ENCODE assay signal across 10 cellular contexts in the genomic region with DNA sequence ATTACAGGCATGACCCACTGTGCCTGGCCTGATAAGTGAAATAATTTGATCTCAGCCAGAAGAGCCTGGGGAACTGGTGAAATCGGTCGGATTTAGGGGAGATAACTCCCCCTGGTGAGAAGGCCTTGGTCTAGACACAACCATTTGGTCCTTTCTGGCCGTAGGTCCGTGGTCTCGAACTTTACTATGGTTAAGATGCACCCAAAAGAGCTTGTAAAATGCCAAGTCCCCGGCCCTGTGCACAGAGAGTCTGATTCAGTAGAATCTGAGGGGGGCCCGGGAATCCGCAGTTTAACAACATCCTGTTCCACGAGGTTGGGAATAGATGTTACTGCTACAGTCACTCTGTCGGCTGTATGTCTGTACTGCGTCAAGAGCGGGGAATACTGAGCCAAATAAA.
DNase-seq lines count a peak whose midpoint lies in the region; ATAC-seq and TF ChIP-seq lines count a peak whose summit lies in the region.
"Had no signal": no experiment of that assay in that cellular context is flagged by ENCODE, and none has a peak within 500 bp of the region (broad histone marks: within the 10 kb centered on the region; RNA-seq: fewer than 3 reads in every experiment).

No MANE protein-coding gene starts in this region.

- DNase-seq in heart left ventricle, result peak in 1 of 5 donors; percentile 27
- DNase-seq in left ventricle myocardium superior, result no peak
- DNase-seq in neural progenitor cell (ENCODE audit: low spot score), result no peak
- DNase-seq in uterus, result peak in 1 of 2 donors; percentile 54
- no peak for DNase-seq in NCI-H1436 (lab: John Stamatoyannopoulos, UW)
- DNase-seq: activated CD4-positive, alpha-beta memory T cell treated with anti-CD3 and anti-CD28 coated beads, Interleukin-2, amount 10 ng/mL, durations not matched to agents 7 days and 5 days; NCI-H2029 treated with DMSO at 0.1 percent for 48 hours had no signal

- no peak for TF ChIP-seq POLR2A in heart left ventricle (IDR thresholded peaks at IDR 0.05)
- no peak for TF ChIP-seq POLR2A in uterus (IDR thresholded peaks at IDR 0.05)

- no peaks in the 10 kb centered on the region for H4K20me1 ChIP-seq in neural progenitor cell (ENCODE audit: low read depth)

- ATAC-seq in heart left ventricle (no peak), left ventricle myocardium superior (no peak), HG02588 (IDR thresholded peaks at IDR 0.05; ENCODE audit: unreplicated experiment) (no peak), HG02870 (IDR thresholded peaks at IDR 0.05; ENCODE audit: unreplicated experiment) (no peak)

- peak overlapping the region; percentile 47 to 100 (median 99) for H3K27ac ChIP-seq in heart left ventricle
- H3K27ac ChIP-seq in esophagus (ENCODE audit: low read depth in 2 of 2, low read length in 1 of 2), result peak overlapping the region; percentile 22 to 92
- no peak overlapping the region for H3K27ac ChIP-seq in neural progenitor cell
- H3K27ac ChIP-seq in uterus, result peak overlapping the region; percentile 100

- H3K4me1 Mint-ChIP-seq in neural progenitor cell, result peaks cover 65% of the 10 kb centered on the region

- no peak overlapping the region for H3K9ac ChIP-seq in neural progenitor cell

- H3K79me2 ChIP-seq in neural progenitor cell (ENCODE audit: low read depth), result no peaks in the 10 kb centered on the region

- H3K4me2 ChIP-seq in neural progenitor cell, result no peak overlapping the region

- no peaks in the 10 kb centered on the region for H3K36me3 Mint-ChIP-seq in neural progenitor cell

- H3F3A ChIP-seq in neural progenitor cell (ENCODE audit: low read depth), result peaks cover 35% of the 10 kb centered on the region

- H3K9me3 ChIP-seq in heart left ventricle (peaks cover 0 to 1% (median 0%) of the 10 kb centered on the region in 12 donors), esophagus (ENCODE audit: control insufficient read depth in 2 of 2, insufficient read depth in 1 of 2, low read depth in 1 of 2, low read length in 1 of 2) (peaks cover 0 to under 1% of the 10 kb centered on the region in 2 donors), neural progenitor cell (ENCODE audit: low read depth) (no peaks in the 10 kb centered on the region), uterus (no peaks in the 10 kb centered on the region)

- H3K27ac Mint-ChIP-seq in neural progenitor cell, result peak overlapping the region; percentile 89
- H3K27ac Mint-ChIP-seq: activated CD4-positive, alpha-beta memory T cell treated with anti-CD3 and anti-CD28 coated beads, Interleukin-2, amount 10 ng/mL, durations not matched to agents 7 days and 5 days had no signal

- 47 to 63% (median 54%) methylated on average over 11 to 12 of the region's 12 CpGs for WGBS in heart left ventricle, 4 donors
- 70 to 74% methylated on average over 12 of the region's 12 CpGs for WGBS in esophagus, 2 donors

- H3K36me3 ChIP-seq in heart left ventricle, result no peaks in the 10 kb centered on the region
- no peaks in the 10 kb centered on the region for H3K36me3 ChIP-seq in esophagus (ENCODE audit: control insufficient read depth in 2 of 2, insufficient read depth in 2 of 2, low read length in 1 of 2)
- H3K36me3 ChIP-seq in neural progenitor cell, result no peaks in the 10 kb centered on the region
- no peaks in the 10 kb centered on the region for H3K36me3 ChIP-seq in uterus

- H2AFZ ChIP-seq in neural progenitor cell (replicated peaks), result no peak overlapping the region

- H3K27me3 ChIP-seq in heart left ventricle (no peaks in the 10 kb centered on the region), esophagus (ENCODE audit: control insufficient read depth in 1 of 2, insufficient read depth in 2 of 2, low read length in 2 of 2) (no peaks in the 10 kb centered on the region), neural progenitor cell (peaks cover 29% of the 10 kb centered on the region), uterus (no peaks in the 10 kb centered on the region)

- intact Hi-C loops in heart left ventricle (cut with DNase I), result loop anchor here in 9 of 10 donors (2.0 to 10.0 kb wide), 10 partner anchors 19 to 305 kb away; a partner anchor contains a TSS
- intact Hi-C loops in left ventricle myocardium superior (cut with micrococcal nuclease), result no loop called here
- intact Hi-C loops in uterus (cut with DNase I; ENCODE audit: low total_unique reads), result loop anchor here (5.0 kb wide), 2 partner anchors 78 to 163 kb away; no protein-coding TSS in a partner anchor

- H3K27me3 Mint-ChIP-seq in neural progenitor cell (ENCODE audit: insufficient read depth, low read depth), result peaks cover 8% of the 10 kb centered on the region

- no peaks in the 10 kb centered on the region for H3K9me3 Mint-ChIP-seq in neural progenitor cell
- H3K9me3 Mint-ChIP-seq: activated CD4-positive, alpha-beta memory T cell treated with anti-CD3 and anti-CD28 coated beads, Interleukin-2, amount 10 ng/mL, durations not matched to agents 7 days and 5 days had no signal

- H3K4me1 ChIP-seq in heart left ventricle (peaks cover 8 to 60% (median 42%) of the 10 kb centered on the region in 12 donors), esophagus (ENCODE audit: control insufficient read depth in 2 of 2, insufficient read depth in 2 of 2, low read length in 1 of 2) (peaks cover 4 to 28% of the 10 kb centered on the region in 2 donors), neural progenitor cell (peaks cover 30% of the 10 kb centered on the region), uterus (peaks cover 13 to 16% of the 10 kb centered on the region in 2 donors)

- peak in 1 of 12 donors; percentile 17 for TF ChIP-seq CTCF in heart left ventricle (IDR thresholded peaks at IDR 0.05)
- peak; percentile 6 for TF ChIP-seq CTCF in neural progenitor cell (IDR thresholded peaks at IDR 0.05)
- TF ChIP-seq CTCF in uterus (IDR thresholded peaks at IDR 0.05), result peak; percentile 26 to 40 (median 32)

- peak overlapping the region; percentile 36 for H3K4me3 Mint-ChIP-seq in neural progenitor cell
- H3K4me3 Mint-ChIP-seq: activated CD4-positive, alpha-beta memory T cell treated with anti-CD3 and anti-CD28 coated beads, Interleukin-2, amount 10 ng/mL, durations not matched to agents 7 days and 5 days had no signal

- no peak overlapping the region for H3K4me3 ChIP-seq in heart left ventricle
- H3K4me3 ChIP-seq in esophagus (ENCODE audit: low read depth in 1 of 2, low read length in 2 of 2), result no peak overlapping the region
- H3K4me3 ChIP-seq in neural progenitor cell, result no peak overlapping the region
- no peak overlapping the region for H3K4me3 ChIP-seq in uterus
